Comparison of ENCODE assay signal across 11 cellular contexts in genomic region chr1:19433610-19433999, GRCh38. TPM values are rescaled to one million over a fixed set of nuclear protein-coding genes. Genes with fewer than 3 reads are reported as not detected.
DNase-seq lines count a peak whose midpoint lies in the region; ATAC-seq and TF ChIP-seq lines count a peak whose summit lies in the region.
"Had no signal": no experiment of that assay in that cellular context is flagged by ENCODE, and none has a peak within 500 bp of the region (broad histone marks: within the 10 kb centered on the region; RNA-seq: fewer than 3 reads in every experiment).

No MANE protein-coding gene starts in this region.

- DNase-seq in IMR-90 (peak; percentile 48), lower lobe of right lung (no peak), anterior cingulate cortex (lab: John Stamatoyannopoulos, UW) (no peak), 8988T (no peak), SHP77 (lab: John Stamatoyannopoulos, UW) (no peak), Ammon's horn (ENCODE audit: low spot score) (no peak)
- DNase-seq: NCI-H1930, T-helper 2 cell had no signal

- H3K14ac ChIP-seq in IMR-90 (replicated peaks; ENCODE audit: low read depth, low read length), result peak overlapping the region; percentile 57; the same call in 1 of the 2 replicates

- H4K91ac ChIP-seq in IMR-90 (ENCODE audit: insufficient read depth, low read depth, low read length), result peak overlapping the region; percentile 49

- H3K23ac ChIP-seq in IMR-90 (ENCODE audit: low read depth, low read length), result peak overlapping the region; percentile 24; the same call in 1 of the 2 replicates

- in situ Hi-C loops in IMR-90 (cut with MboI; ENCODE audit: low sequenced_read_pairs), result no loop called here

- no peak for TF ChIP-seq POLR2A in IMR-90 (IDR thresholded peaks at IDR 0.05; ENCODE audit: low read depth, low read length)

- no TSS peak for BruUV-seq in IMR-90 (replicated peaks; lab: Mats Ljungman, UMichigan)

- H4K5ac ChIP-seq in IMR-90 (ENCODE audit: low read depth, low read length), result peak overlapping the region; percentile 73

- no peak overlapping the region for H2BK20ac ChIP-seq in IMR-90 (ENCODE audit: low read depth, low read length)

- no peak overlapping the region for H3K4me3 ChIP-seq in IMR-90 (ENCODE audit: insufficient read depth, low read depth, low read length)
- no peak overlapping the region for H3K4me3 ChIP-seq in lower lobe of right lung
- H3K4me3 ChIP-seq in subcutaneous abdominal adipose tissue (ENCODE audit: low read depth in 1 of 5, low read length in 5 of 5), result no peak overlapping the region

- no CpG with 5 or more reads among the region's 3 CpGs for WGBS in IMR-90 (ENCODE audit: extremely low coverage in 2 of 2, insufficient read length in 1 of 2), 2 experiments

- H3K4ac ChIP-seq in IMR-90 (ENCODE audit: low read depth, low read length), result peak overlapping the region; percentile 40; the same call in 1 of the 2 replicates

- H3K56ac ChIP-seq in IMR-90 (ENCODE audit: extremely low read depth, insufficient read depth, low read length), result no peak overlapping the region

- no peak overlapping the region for H3K4me3 Mint-ChIP-seq in activated naive CD8-positive, alpha-beta T cell

- peak overlapping the region; percentile 93; the same call in 1 of the 2 replicates for H3K27ac ChIP-seq in IMR-90 (ENCODE audit: insufficient read depth, low read length)
- H3K27ac ChIP-seq in lower lobe of right lung, result peak overlapping the region; percentile 67
- H3K27ac ChIP-seq in subcutaneous abdominal adipose tissue (ENCODE audit: low read depth, low read length), result peak overlapping the region; percentile 52

- peak overlapping the region; percentile 75 for H3K27ac Mint-ChIP-seq in activated naive CD8-positive, alpha-beta T cell

- H2AK5ac ChIP-seq in IMR-90 (ENCODE audit: low read depth, low read length), result no peak overlapping the region

- peak overlapping the region; percentile 33 for H3K4me2 ChIP-seq in IMR-90 (ENCODE audit: low read depth, low read length)

- peak overlapping the region; percentile 85 for H3K18ac ChIP-seq in IMR-90 (ENCODE audit: low read depth, low read length)

- peaks cover 98% of the 10 kb centered on the region for H4K20me1 ChIP-seq in IMR-90 (ENCODE audit: insufficient read depth, low read length)

- ATAC-seq in IMR-90 (ENCODE audit: low read depth), result peak; percentile 48
- ATAC-seq in lower lobe of right lung, result no peak
- ATAC-seq: HCT116 had no signal

- no peak overlapping the region for H2BK15ac ChIP-seq in IMR-90 (ENCODE audit: low read depth, low read length)

- peaks cover 87% of the 10 kb centered on the region for H3K4me1 Mint-ChIP-seq in activated naive CD8-positive, alpha-beta T cell (ENCODE audit: low read depth)

- no peaks in the 10 kb centered on the region for H3K9me3 ChIP-seq in IMR-90 (ENCODE audit: control insufficient read depth, insufficient read depth, low read length)
- H3K9me3 ChIP-seq in lower lobe of right lung, result no peaks in the 10 kb centered on the region
- H3K9me3 ChIP-seq in subcutaneous abdominal adipose tissue (ENCODE audit: control insufficient read depth in 5 of 5, low read length in 5 of 5), result no peaks in the 10 kb centered on the region

- H2BK5ac ChIP-seq in IMR-90 (ENCODE audit: low read depth, low read length, poor library complexity, severe bottlenecking), result peak overlapping the region; percentile 54

- dilution Hi-C loops in IMR-90 (cut with HindIII; ENCODE audit: low sequenced_read_pairs, unreplicated experiment), result no loop called here

- H3K9me1 ChIP-seq in IMR-90 (ENCODE audit: insufficient read depth, low read length), result peaks cover 68% of the 10 kb centered on the region

- POLR2A ChIA-PET in IMR-90 (lab: Charles Lee; ENCODE audit: unreplicated experiment), result interaction anchor here (0.6 to 1.0 kb wide), 2 partner anchors 54 to 359 kb away, joined by 4 to 8 read pairs; no protein-coding TSS in a partner anchor

- H3K36me3 Mint-ChIP-seq in activated naive CD8-positive, alpha-beta T cell, result peaks cover 9% of the 10 kb centered on the region

- TF ChIP-seq RAD21 in IMR-90 (IDR thresholded peaks at IDR 0.05; ENCODE audit: low read length), result no peak

- no peak overlapping the region for H2AFZ ChIP-seq in IMR-90 (replicated peaks; ENCODE audit: low read length, poor library complexity)

- no peaks in the 10 kb centered on the region for H3K9me3 Mint-ChIP-seq in activated naive CD8-positive, alpha-beta T cell (ENCODE audit: low read depth)

- H2BK120ac ChIP-seq in IMR-90 (ENCODE audit: low read depth, low read length), result peak overlapping the region; percentile 44

- peak overlapping the region; percentile 1 to 17; a peak in 1 of 4 replicates for H4K8ac ChIP-seq in IMR-90 (ENCODE audit: low read depth in 2 of 2, low read length in 2 of 2)

- H3K27me3 Mint-ChIP-seq in activated naive CD8-positive, alpha-beta T cell, result no peaks in the 10 kb centered on the region

- peaks cover 46 to 96% of the 10 kb centered on the region in 2 experiments for H3K79me1 ChIP-seq in IMR-90 (ENCODE audit: low read depth in 1 of 2, low read length in 2 of 2)

- H3K27me3 ChIP-seq in IMR-90 (ENCODE audit: control insufficient read depth, insufficient read depth, low read length), result no peaks in the 10 kb centered on the region
- no peaks in the 10 kb centered on the region for H3K27me3 ChIP-seq in lower lobe of right lung (ENCODE audit: low read depth)
- H3K27me3 ChIP-seq in subcutaneous abdominal adipose tissue (ENCODE audit: control insufficient read depth in 5 of 5, insufficient read depth in 4 of 5, low read length in 5 of 5), result no peaks in the 10 kb centered on the region

- peak overlapping the region; percentile 28; the same call in 1 of the 2 replicates for H3K9ac ChIP-seq in IMR-90 (ENCODE audit: low read depth, low read length)
- no peak overlapping the region for H3K9ac ChIP-seq in subcutaneous abdominal adipose tissue (ENCODE audit: low read length in 5 of 5)

- TF ChIP-seq CTCF in IMR-90 (conservative IDR thresholded peaks at IDR 0.05; ENCODE audit: low read depth, low read length), result no peak
- no peak for TF ChIP-seq CTCF in lower lobe of right lung (IDR thresholded peaks at IDR 0.05)

- H3K36me3 ChIP-seq in IMR-90 (ENCODE audit: control insufficient read depth, insufficient read depth, low read length), result peaks cover 11% of the 10 kb centered on the region
- H3K36me3 ChIP-seq in lower lobe of right lung, result no peaks in the 10 kb centered on the region
- peaks cover 0 to 4% (median 0%) of the 10 kb centered on the region in 5 donors for H3K36me3 ChIP-seq in subcutaneous abdominal adipose tissue (ENCODE audit: control insufficient read depth in 5 of 5, insufficient read depth in 5 of 5, low read length in 5 of 5)

- intact Hi-C loops in IMR-90 (cut with micrococcal nuclease), result loop anchor here (2.0 kb wide), 1 partner anchor 43 kb away; no protein-coding TSS in a partner anchor
- intact Hi-C loops in lower lobe of right lung (cut with DNase I), result no loop called here

- H2AK9ac ChIP-seq in IMR-90 (replicated peaks; ENCODE audit: low read depth, low read length, poor library complexity), result no peak overlapping the region

- H3K4me1 ChIP-seq in IMR-90 (ENCODE audit: control insufficient read depth, insufficient read depth, low read length) (peaks cover 54% of the 10 kb centered on the region), lower lobe of right lung (peaks cover 86% of the 10 kb centered on the region), subcutaneous abdominal adipose tissue (ENCODE audit: control insufficient read depth in 5 of 5, insufficient read depth in 5 of 5, low read length in 5 of 5) (peaks cover 25 to 83% (median 79%) of the 10 kb centered on the region in 5 donors)

- CTCF ChIA-PET in IMR-90 (lab: Yijun Ruan, JAX), result interaction anchor here (1.0 kb wide), 1 partner anchor 35 kb away, joined by 3 read pairs; no protein-coding TSS in a partner anchor

TF ChIP-seq in IMR-90, 13 proteins besides CTCF, POLR2A, EP300 and RAD21:
- TF ChIP-seq, protein P1, sequence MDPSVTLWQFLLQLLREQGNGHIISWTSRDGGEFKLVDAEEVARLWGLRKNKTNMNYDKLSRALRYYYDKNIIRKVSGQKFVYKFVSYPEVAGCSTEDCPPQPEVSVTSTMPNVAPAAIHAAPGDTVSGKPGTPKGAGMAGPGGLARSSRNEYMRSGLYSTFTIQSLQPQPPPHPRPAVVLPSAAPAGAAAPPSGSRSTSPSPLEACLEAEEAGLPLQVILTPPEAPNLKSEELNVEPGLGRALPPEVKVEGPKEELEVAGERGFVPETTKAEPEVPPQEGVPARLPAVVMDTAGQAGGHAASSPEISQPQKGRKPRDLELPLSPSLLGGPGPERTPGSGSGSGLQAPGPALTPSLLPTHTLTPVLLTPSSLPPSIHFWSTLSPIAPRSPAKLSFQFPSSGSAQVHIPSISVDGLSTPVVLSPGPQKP (IDR thresholded peaks at IDR 0.05; ENCODE audit: borderline replicate concordance, low read depth, low read length), result no peak
- TF ChIP-seq MAZ (IDR thresholded peaks at IDR 0.05; ENCODE audit: borderline replicate concordance, low read depth, low read length) (no peak), CHD1 (IDR thresholded peaks at IDR 0.05; ENCODE audit: low read depth, low read length) (no peak), MAFK (IDR thresholded peaks at IDR 0.05; ENCODE audit: low read depth, low read length) (no peak), RFX5 (IDR thresholded peaks at IDR 0.05; ENCODE audit: low read depth, low read length) (no peak), SMC3 (IDR thresholded peaks at IDR 0.05; ENCODE audit: low read depth, low read length) (no peak), BHLHE40 (IDR thresholded peaks at IDR 0.05; ENCODE audit: low read depth, low read length) (no peak), MXI1 (IDR thresholded peaks at IDR 0.05; ENCODE audit: borderline replicate concordance, low read depth, low read length) (no peak), NFE2L2 (IDR thresholded peaks at IDR 0.05; ENCODE audit: low read depth, low read length) (no peak), RCOR1 (IDR thresholded peaks at IDR 0.05; ENCODE audit: insufficient replicate concordance, low read length) (no peak), CEBPB (IDR thresholded peaks at IDR 0.05; ENCODE audit: low read depth, low read length) (no peak), FOS (IDR thresholded peaks at IDR 0.05; ENCODE audit: low read depth, low read length) (no peak)
- TF ChIP-seq, protein P2, sequence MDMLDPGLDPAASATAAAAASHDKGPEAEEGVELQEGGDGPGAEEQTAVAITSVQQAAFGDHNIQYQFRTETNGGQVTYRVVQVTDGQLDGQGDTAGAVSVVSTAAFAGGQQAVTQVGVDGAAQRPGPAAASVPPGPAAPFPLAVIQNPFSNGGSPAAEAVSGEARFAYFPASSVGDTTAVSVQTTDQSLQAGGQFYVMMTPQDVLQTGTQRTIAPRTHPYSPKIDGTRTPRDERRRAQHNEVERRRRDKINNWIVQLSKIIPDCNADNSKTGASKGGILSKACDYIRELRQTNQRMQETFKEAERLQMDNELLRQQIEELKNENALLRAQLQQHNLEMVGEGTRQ (IDR thresholded peaks at IDR 0.05; ENCODE audit: low read depth, low read length), result no peak

RNA-seq across cellular contexts. Expression of gene CAPZB, which starts 51.7 kb away (rescaled TPM):
- total RNA-seq in IMR-90 (2012; rRNA removed) (180 and 216 TPM in 2 replicates), lower lobe of right lung (236 TPM)
- polyA plus RNA-seq in IMR-90 (2012; rRNA removed), result 271 and 304 TPM in 2 replicates
- polyA plus RNA-seq in IMR-90 (2012; cell fraction: cytosol; rRNA removed), result 189 and 234 TPM in 2 replicates
- 74.4 and 139 TPM in 2 replicates for polyA plus RNA-seq in IMR-90 (2012; cell fraction: nucleus; rRNA removed; ENCODE audit: low replicate concordance)
